In genomic region chr10:89247623-89248022, GRCh38 we compare ENCODE assay signal across 9 cellular contexts. TPM values are rescaled to one million over a fixed set of nuclear protein-coding genes. Genes with fewer than 3 reads are reported as not detected.
A peak's percentile ranks its signal among the peaks of the same experiment; 100 is the strongest.
DNase-seq lines count a peak whose midpoint lies in the region; ATAC-seq and TF ChIP-seq lines count a peak whose summit lies in the region.
"Not testable (repeated sequence)": the region's sequence is repeated elsewhere in the genome, so short reads cannot be mapped to it uniquely, and the experiment has no call there.
"Had no signal": no experiment of that assay in that cellular context is flagged by ENCODE, and none has a peak within 500 bp of the region (broad histone marks: within the 10 kb centered on the region; RNA-seq: fewer than 3 reads in every experiment).

No MANE protein-coding gene starts in this region.

- not testable (repeated sequence) for H3K36me3 ChIP-seq in HEK293 (ENCODE audit: control insufficient read depth in 2 of 2, insufficient read depth in 1 of 2, low read length in 2 of 2)

- H3K27ac ChIP-seq in HEK293 (ENCODE audit: extremely low read depth, low read depth, low read length), result not testable (repeated sequence)

- not testable (repeated sequence) for H3K36me3 Mint-ChIP-seq in WTC11; neural crest cell (ENCODE audit: low read depth)
- H3K36me3 Mint-ChIP-seq in dendritic cell treated with granulocyte-macrophage colony-stimulating factor and Interleukin-4, amounts not matched to agents 40 ng/mL and 50 ng/mL, for 4 days (ENCODE audit: low read depth), result peaks cover 46% of the 10 kb centered on the region

- CTCF ChIA-PET in HEK293 (lab: Yijun Ruan, JAX); WTC11 (lab: Charles Lee): not testable (repeated sequence)

- POLR2A ChIA-PET in HEK293 (lab: Yijun Ruan, JAX); WTC11 (lab: Charles Lee): not testable (repeated sequence)

- peaks cover 39% of the 10 kb centered on the region for H3K4me1 Mint-ChIP-seq in WTC11
- H3K4me1 Mint-ChIP-seq in dendritic cell treated with granulocyte-macrophage colony-stimulating factor and Interleukin-4, amounts not matched to agents 40 ng/mL and 50 ng/mL, for 4 days (ENCODE audit: low read depth), result peaks cover 42% of the 10 kb centered on the region
- H3K4me1 Mint-ChIP-seq in neural crest cell, result peaks cover 14% of the 10 kb centered on the region

- ATAC-seq in WTC11, result not testable (repeated sequence)

- DNase-seq in WTC11 (ENCODE audit: low spot score); neural crest cell (ENCODE audit: low read depth, low spot score): not testable (repeated sequence)

- H3K4me3 Mint-ChIP-seq in WTC11, result not testable (repeated sequence)
- H3K4me3 Mint-ChIP-seq in dendritic cell treated with granulocyte-macrophage colony-stimulating factor and Interleukin-4, amounts not matched to agents 40 ng/mL and 50 ng/mL, for 4 days, result peak overlapping the region; percentile 34
- H3K4me3 Mint-ChIP-seq in neural crest cell, result peak overlapping the region; percentile 54

- not testable (repeated sequence) for H3K27ac Mint-ChIP-seq in WTC11; dendritic cell treated with granulocyte-macrophage colony-stimulating factor and Interleukin-4, amounts not matched to agents 40 ng/mL and 50 ng/mL, for 4 days; neural crest cell (ENCODE audit: unreplicated experiment)

- not testable (repeated sequence) for H3K4me3 ChIP-seq in HEK293 (ENCODE audit: low read depth, low read length)

- H3K9me3 Mint-ChIP-seq in WTC11; dendritic cell treated with granulocyte-macrophage colony-stimulating factor and Interleukin-4, amounts not matched to agents 40 ng/mL and 50 ng/mL, for 4 days; neural crest cell: not testable (repeated sequence)

- H3K27me3 Mint-ChIP-seq in WTC11 (ENCODE audit: low read depth); dendritic cell treated with granulocyte-macrophage colony-stimulating factor and Interleukin-4, amounts not matched to agents 40 ng/mL and 50 ng/mL, for 4 days; neural crest cell (ENCODE audit: low read depth): not testable (repeated sequence)

- intact Hi-C loops in dendritic cell treated with granulocyte-macrophage colony-stimulating factor and Interleukin-4, amounts not matched to agents 40 ng/mL and 50 ng/mL, for 4 days (cut with micrococcal nuclease), result not testable (repeated sequence)

- not testable (repeated sequence) for H3K4me1 ChIP-seq in HEK293 (ENCODE audit: control insufficient read depth, insufficient read depth, low read length)

- not testable (repeated sequence) for TF ChIP-seq CTCF in HEK293 (tag by site-specific recombination; IDR thresholded peaks at IDR 0.05); WTC11 (IDR thresholded peaks at IDR 0.05); neural crest cell (conservative IDR thresholded peaks at IDR 0.05)

- H3K9me3 ChIP-seq in HEK293 (ENCODE audit: control insufficient read depth, insufficient read depth, low read depth, low read length), result not testable (repeated sequence)

TF ChIP-seq in HEK293, 187 proteins besides CTCF, POLR2A, EP300 and RAD21 (continues in another document):
- TF ChIP-seq, protein P1, sequence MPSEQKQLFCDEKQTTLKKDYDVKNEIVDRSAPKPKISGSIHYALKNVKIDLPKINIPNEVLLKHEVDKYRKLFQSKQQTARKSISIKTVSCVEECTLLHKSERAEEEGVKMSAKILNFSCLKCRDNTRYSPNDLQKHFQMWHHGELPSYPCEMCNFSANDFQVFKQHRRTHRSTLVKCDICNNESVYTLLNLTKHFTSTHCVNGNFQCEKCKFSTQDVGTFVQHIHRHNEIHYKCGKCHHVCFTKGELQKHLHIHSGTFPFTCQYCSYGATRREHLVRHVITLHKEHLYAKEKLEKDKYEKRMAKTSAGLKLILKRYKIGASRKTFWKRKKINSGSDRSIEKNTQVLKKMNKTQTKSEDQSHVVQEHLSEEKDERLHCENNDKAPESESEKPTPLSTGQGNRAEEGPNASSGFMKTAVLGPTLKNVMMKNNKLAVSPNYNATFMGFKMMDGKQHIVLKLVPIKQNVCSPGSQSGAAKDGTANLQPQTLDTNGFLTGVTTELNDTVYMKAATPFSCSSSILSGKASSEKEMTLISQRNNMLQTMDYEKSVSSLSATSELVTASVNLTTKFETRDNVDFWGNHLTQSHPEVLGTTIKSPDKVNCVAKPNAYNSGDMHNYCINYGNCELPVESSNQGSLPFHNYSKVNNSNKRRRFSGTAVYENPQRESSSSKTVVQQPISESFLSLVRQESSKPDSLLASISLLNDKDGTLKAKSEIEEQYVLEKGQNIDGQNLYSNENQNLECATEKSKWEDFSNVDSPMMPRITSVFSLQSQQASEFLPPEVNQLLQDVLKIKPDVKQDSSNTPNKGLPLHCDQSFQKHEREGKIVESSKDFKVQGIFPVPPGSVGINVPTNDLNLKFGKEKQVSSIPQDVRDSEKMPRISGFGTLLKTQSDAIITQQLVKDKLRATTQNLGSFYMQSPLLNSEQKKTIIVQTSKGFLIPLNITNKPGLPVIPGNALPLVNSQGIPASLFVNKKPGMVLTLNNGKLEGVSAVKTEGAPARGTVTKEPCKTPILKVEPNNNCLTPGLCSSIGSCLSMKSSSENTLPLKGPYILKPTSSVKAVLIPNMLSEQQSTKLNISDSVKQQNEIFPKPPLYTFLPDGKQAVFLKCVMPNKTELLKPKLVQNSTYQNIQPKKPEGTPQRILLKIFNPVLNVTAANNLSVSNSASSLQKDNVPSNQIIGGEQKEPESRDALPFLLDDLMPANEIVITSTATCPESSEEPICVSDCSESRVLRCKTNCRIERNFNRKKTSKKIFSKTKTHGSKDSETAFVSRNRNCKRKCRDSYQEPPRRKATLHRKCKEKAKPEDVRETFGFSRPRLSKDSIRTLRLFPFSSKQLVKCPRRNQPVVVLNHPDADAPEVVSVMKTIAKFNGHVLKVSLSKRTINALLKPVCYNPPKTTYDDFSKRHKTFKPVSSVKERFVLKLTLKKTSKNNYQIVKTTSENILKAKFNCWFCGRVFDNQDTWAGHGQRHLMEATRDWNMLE (tag by site-specific recombination; conservative IDR thresholded peaks at IDR 0.05; ENCODE audit: low read depth), result 0 out of 2 replicates have a peak, but pooled peaks have one; percentile 57
- TF ChIP-seq ZBTB8A (tag by site-specific recombination; IDR thresholded peaks at IDR 0.05), result peak; percentile 18; the same call in 1 of the 2 replicates
- 0 out of 2 replicates have a peak, but pooled peaks have one; percentile 12 for TF ChIP-seq ZNF433 (tag by site-specific recombination; IDR thresholded peaks at IDR 0.05; ENCODE audit: low read depth)
- TF ChIP-seq ZNF394 (tag by site-specific recombination; IDR thresholded peaks at IDR 0.05; ENCODE audit: borderline replicate concordance), result peak; percentile 51; the same call in 1 of the 2 replicates
- TF ChIP-seq ZNF426 (tag by site-specific recombination; IDR thresholded peaks at IDR 0.05), result peak; percentile 47
- TF ChIP-seq ZNF555 (tag by site-specific recombination; conservative IDR thresholded peaks at IDR 0.05), result peak; percentile 37

TF ChIP-seq in WTC11, 78 proteins besides CTCF, POLR2A, EP300 and RAD21:
- TF ChIP-seq HMGA2 (CRISPR knock-in tag; IDR thresholded peaks at IDR 0.05), result peak; percentile 60

RNA-seq across cellular contexts. Expression of gene LIPA, which starts 4.0 kb away (rescaled TPM):
- total RNA-seq in WTC11 (2021) (32.9 to 47.3 TPM (median 37.8 TPM) in 3 replicates), neural crest cell (37.2 and 38.1 TPM in 2 replicates)

RNA-seq across cellular contexts. Expression of gene CH25H, which starts 40.5 kb away (rescaled TPM):
- total RNA-seq in WTC11 (2021) (0.11 to 0.14 TPM in 2 of 3 replicates, not detected in the other), neural crest cell (not detected in 2 replicates)
- total RNA-seq: B cell; Caco-2; Calu3; CD4-positive, alpha-beta memory T cell; CD8-positive, alpha-beta memory T cell had no signal

RNA-seq across cellular contexts. Expression of gene IFIT2, which starts 54.2 kb away (rescaled TPM):
- total RNA-seq in WTC11 (2021) (0.07 to 0.15 TPM (median 0.14 TPM) in 3 replicates), neural crest cell (0.09 and 0.12 TPM in 2 replicates)
